In the genomic region with DNA sequence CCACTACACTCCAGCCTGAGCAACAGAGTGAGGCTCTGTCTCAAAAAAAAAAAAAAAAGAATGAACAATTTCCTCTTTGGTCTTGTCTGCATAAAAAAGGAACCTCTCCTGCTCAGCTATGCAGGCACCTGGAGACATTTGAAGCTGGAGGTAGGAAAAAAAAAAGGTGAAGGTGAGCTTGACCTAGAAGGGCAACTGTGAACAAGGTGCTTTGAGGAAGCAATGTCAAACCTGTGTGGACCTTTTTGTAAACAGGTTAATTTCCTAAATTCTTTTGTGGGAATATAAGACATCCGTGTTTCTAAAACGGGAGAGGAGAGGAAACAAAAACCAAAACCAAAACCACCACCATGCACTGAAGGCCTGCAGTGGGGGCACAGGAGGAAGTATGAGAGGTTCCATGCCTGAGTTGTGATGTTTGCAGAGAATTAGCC, we compare ENCODE assay signal across 9 cellular contexts.
DNase-seq lines count a peak whose midpoint lies in the region; ATAC-seq, FAIRE-seq and TF ChIP-seq lines count a peak whose summit lies in the region.
"Had no signal": no experiment of that assay in that cellular context is flagged by ENCODE, and none has a peak within 500 bp of the region (broad histone marks: within the 10 kb centered on the region; RNA-seq: fewer than 3 reads in every experiment).

No MANE protein-coding gene starts in this region.

- H3K27ac ChIP-seq in OCI-LY1 (ENCODE audit: low read depth, low read length, poor library complexity, severe bottlenecking), result peak overlapping the region; percentile 75
- H3K27ac ChIP-seq in endothelial cell of umbilical vein (ENCODE audit: insufficient read depth, low read depth, low read length), result peak overlapping the region; percentile 62
- H3K27ac ChIP-seq in smooth muscle cell (ENCODE audit: low read depth), result peak overlapping the region; percentile 69
- H3K27ac ChIP-seq: 22Rv1 had no signal

- no peaks in the 10 kb centered on the region for H3K9me2 ChIP-seq in OCI-LY1 (ENCODE audit: low read depth, low read length)

- POLR2A ChIA-PET in endothelial cell of umbilical vein (lab: Charles Lee), result interaction anchor here (0.8 to 1.0 kb wide), 2 partner anchors 13 to 17 kb away, joined by 3 read pairs; no protein-coding TSS in a partner anchor

- intact Hi-C loops in endothelial cell of umbilical vein (cut with micrococcal nuclease), result loop anchor here (1.0 to 5.0 kb wide), 2 partner anchors 177 to 317 kb away; no protein-coding TSS in a partner anchor
- intact Hi-C loops in lower leg skin (cut with DNase I; ENCODE audit: low total_unique reads), result no loop called here

- CTCF ChIA-PET in endothelial cell of umbilical vein (lab: Charles Lee), result interaction anchor here (1.6 kb wide), 1 partner anchor 166 kb away, joined by 4 read pairs; no protein-coding TSS in a partner anchor

- DNase-seq in SIG-M5 treated with dmso at 0.1 percent for 504 hours (lab: John Stamatoyannopoulos, UW; ENCODE audit: unreplicated experiment) (peak; percentile 61), SIG-M5 (lab: John Stamatoyannopoulos, UW) (no peak), endothelial cell of umbilical vein (ENCODE audit: low read depth, low spot score) (no peak), smooth muscle cell (lab: John Stamatoyannopoulos, UW; ENCODE audit: unreplicated experiment) (no peak), DMS153 treated with DMSO at 0.1 percent for 48 hours (lab: John Stamatoyannopoulos, UW; ENCODE audit: unreplicated experiment) (no peak), lower leg skin (ENCODE audit: low spot score in 2 of 2) (no peak)

- H3K36me3 ChIP-seq in OCI-LY1 (ENCODE audit: insufficient read depth, low read length) (peaks cover 92% of the 10 kb centered on the region), endothelial cell of umbilical vein (ENCODE audit: control insufficient read depth in 2 of 2, extremely low read depth in 1 of 2, insufficient read depth in 2 of 2, low read length in 2 of 2) (peaks cover 2 to 3% of the 10 kb centered on the region in 2 experiments), smooth muscle cell (ENCODE audit: low read depth) (no peaks in the 10 kb centered on the region)

- H3K79me2 ChIP-seq in OCI-LY1 (ENCODE audit: insufficient read depth, low read length) (peaks cover 93% of the 10 kb centered on the region), endothelial cell of umbilical vein (ENCODE audit: control insufficient read depth, insufficient read depth, low read length) (peaks cover 34% of the 10 kb centered on the region), smooth muscle cell (ENCODE audit: low read depth) (peaks cover 85% of the 10 kb centered on the region)

- 77% methylated on average over 2 of the region's 2 CpGs for WGBS in smooth muscle cell (ENCODE audit: low lambda C conversion rate)
- 56 to 57% methylated on average over 2 of the region's 2 CpGs for WGBS in lower leg skin, 2 donors

- H3K9me3 ChIP-seq in OCI-LY1 (ENCODE audit: low read length), result no peaks in the 10 kb centered on the region
- H3K9me3 ChIP-seq in endothelial cell of umbilical vein (replicated peaks; ENCODE audit: control insufficient read depth, insufficient read depth, low read length), result no peaks in the 10 kb centered on the region
- no peaks in the 10 kb centered on the region for H3K9me3 ChIP-seq in smooth muscle cell (replicated peaks; ENCODE audit: low read depth)

- peaks cover 59% of the 10 kb centered on the region for H3K4me1 ChIP-seq in OCI-LY1 (ENCODE audit: insufficient read depth, low read length, severe bottlenecking)
- peaks cover 49% of the 10 kb centered on the region for H3K4me1 ChIP-seq in endothelial cell of umbilical vein (ENCODE audit: control insufficient read depth, extremely low read depth, insufficient read depth, low read length)
- peaks cover 34% of the 10 kb centered on the region for H3K4me1 ChIP-seq in smooth muscle cell (ENCODE audit: low read depth)

- H3K4me3 ChIP-seq in OCI-LY1 (ENCODE audit: low read depth, low read length, poor library complexity, severe bottlenecking), result peak overlapping the region; percentile 1
- no peak overlapping the region for H3K4me3 ChIP-seq in endothelial cell of umbilical vein (replicated peaks in 1 of 3; ENCODE audit: insufficient read depth in 1 of 3, low read depth in 1 of 3, low read length in 3 of 3)
- no peak overlapping the region for H3K4me3 ChIP-seq in smooth muscle cell
- H3K4me3 ChIP-seq in lower leg skin (ENCODE audit: low read depth, poor library complexity, severe bottlenecking), result no peak overlapping the region

- no peak overlapping the region; the same call in 1 of the 2 replicates for H3K9ac ChIP-seq in OCI-LY1 (ENCODE audit: low read length)
- H3K9ac ChIP-seq in endothelial cell of umbilical vein (replicated peaks; ENCODE audit: extremely low read depth, insufficient read depth, low read length), result no peak overlapping the region
- no peak overlapping the region for H3K9ac ChIP-seq in smooth muscle cell (ENCODE audit: low read depth)

- TF ChIP-seq POLR2A in endothelial cell of umbilical vein (IDR thresholded peaks at IDR 0.05; ENCODE audit: low read depth, low read length), result no peak
- no peak for TF ChIP-seq POLR2A in lower leg skin (IDR thresholded peaks at IDR 0.05)

- H3K27me3 ChIP-seq in OCI-LY1 (ENCODE audit: insufficient read depth, low read length), result no peaks in the 10 kb centered on the region
- H3K27me3 ChIP-seq in endothelial cell of umbilical vein (ENCODE audit: control insufficient read depth in 2 of 2, insufficient read depth in 2 of 2, low read length in 2 of 2), result no peaks in the 10 kb centered on the region
- H3K27me3 ChIP-seq in smooth muscle cell (ENCODE audit: low read depth), result no peaks in the 10 kb centered on the region

- no peak for TF ChIP-seq CTCF in OCI-LY1 (IDR thresholded peaks at IDR 0.05; ENCODE audit: low read length)
- TF ChIP-seq CTCF in endothelial cell of umbilical vein (IDR thresholded peaks at IDR 0.05; ENCODE audit: extremely low read depth in 1 of 2, insufficient read depth in 1 of 2, low read depth in 1 of 2, low read length in 2 of 2), result no peak
- no peak for TF ChIP-seq CTCF in smooth muscle cell (IDR thresholded peaks at IDR 0.05; ENCODE audit: borderline replicate concordance, insufficient read depth, poor library complexity, severe bottlenecking)
- no peak for TF ChIP-seq CTCF in lower leg skin (IDR thresholded peaks at IDR 0.05)

- H3F3A ChIP-seq in OCI-LY1 (ENCODE audit: insufficient read depth, low read length) (no peaks in the 10 kb centered on the region; the same call in 1 of the 2 replicates), smooth muscle cell (ENCODE audit: low read depth) (peaks cover 39% of the 10 kb centered on the region)

- no TSS peak for BruUV-seq in endothelial cell of umbilical vein (replicated peaks; lab: Mats Ljungman, UMichigan)

- FAIRE-seq in endothelial cell of umbilical vein (lab: Jason Lieb, UNC), result no peak

- no peak overlapping the region for H2AFZ ChIP-seq in OCI-LY1 (ENCODE audit: low read length)
- no peak overlapping the region for H2AFZ ChIP-seq in endothelial cell of umbilical vein (ENCODE audit: low read depth, low read length)
- H2AFZ ChIP-seq in smooth muscle cell (ENCODE audit: low read depth), result no peak overlapping the region

- H3K4me2 ChIP-seq in OCI-LY1 (ENCODE audit: low read length), result peak overlapping the region; percentile 52
- H3K4me2 ChIP-seq in endothelial cell of umbilical vein (ENCODE audit: insufficient read depth, low read length), result no peak overlapping the region
- no peak overlapping the region for H3K4me2 ChIP-seq in smooth muscle cell

- no peaks in the 10 kb centered on the region for H3K9me1 ChIP-seq in endothelial cell of umbilical vein (replicated peaks; ENCODE audit: control insufficient read depth, extremely low read depth, insufficient read depth, low read length)

- dilution Hi-C loops in endothelial cell of umbilical vein (cut with MboI; ENCODE audit: extremely low pct_ligation_motif_present, low sequenced_read_pairs), result no loop called here

- H4K20me1 ChIP-seq in OCI-LY1 (ENCODE audit: insufficient read depth, low read length) (no peaks in the 10 kb centered on the region; the same call in none of the 2 replicates), endothelial cell of umbilical vein (replicated peaks; ENCODE audit: control insufficient read depth, extremely low read depth, insufficient read depth, low read length) (no peaks in the 10 kb centered on the region), smooth muscle cell (ENCODE audit: low read depth) (peaks cover 100% of the 10 kb centered on the region)

- no peak for ATAC-seq in GM21423 (IDR thresholded peaks at IDR 0.05; ENCODE audit: unreplicated experiment)

TF ChIP-seq in endothelial cell of umbilical vein, 7 proteins besides CTCF, POLR2A, EP300 and RAD21:
- TF ChIP-seq GATA2 (IDR thresholded peaks at IDR 0.05; ENCODE audit: insufficient read depth, insufficient read length, low read depth, low read length) (no peak), EZH2 (IDR thresholded peaks at IDR 0.05; ENCODE audit: borderline replicate concordance, low read depth, low read length, severe bottlenecking) (no peak), JUN (IDR thresholded peaks at IDR 0.05; ENCODE audit: borderline replicate concordance, insufficient read depth, insufficient read length, low read depth) (no peak), MYC (IDR thresholded peaks at IDR 0.05; ENCODE audit: low read depth, low read length) (no peak), POLR2AphosphoS5 (IDR thresholded peaks at IDR 0.05; ENCODE audit: insufficient read depth, low read depth, low read length) (no peak), FOS (IDR thresholded peaks at IDR 0.05; ENCODE audit: borderline replicate concordance, insufficient read depth, low read length) (no peak)
- TF ChIP-seq, protein P1, sequence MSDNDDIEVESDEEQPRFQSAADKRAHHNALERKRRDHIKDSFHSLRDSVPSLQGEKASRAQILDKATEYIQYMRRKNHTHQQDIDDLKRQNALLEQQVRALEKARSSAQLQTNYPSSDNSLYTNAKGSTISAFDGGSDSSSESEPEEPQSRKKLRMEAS (IDR thresholded peaks at IDR 0.05; ENCODE audit: insufficient read depth, insufficient read length), result no peak
